30 cellular contexts compared by ENCODE assay signal in the genomic region with DNA sequence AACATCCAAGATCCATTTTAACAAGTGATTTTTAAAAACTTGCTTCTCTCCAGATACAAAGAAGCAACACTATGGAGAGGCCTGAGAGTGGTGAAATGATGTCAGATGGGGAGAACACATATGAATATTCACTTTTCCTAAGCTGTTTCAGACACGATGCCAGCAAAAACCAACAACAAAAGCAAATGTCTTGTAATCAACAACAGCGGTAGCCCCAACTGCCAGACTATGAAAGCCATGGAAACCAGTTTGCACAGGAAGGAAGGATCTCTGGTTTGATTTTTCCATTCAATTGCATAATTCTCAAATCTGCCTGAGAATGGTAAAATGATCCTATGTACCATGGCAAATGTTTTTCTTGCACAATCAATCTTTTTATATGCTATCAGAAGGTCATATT.
DNase-seq lines count a peak whose midpoint lies in the region; ATAC-seq and TF ChIP-seq lines count a peak whose summit lies in the region.
"Had no signal": no experiment of that assay in that cellular context is flagged by ENCODE, and none has a peak within 500 bp of the region (broad histone marks: within the 10 kb centered on the region; RNA-seq: fewer than 3 reads in every experiment).

No MANE protein-coding gene starts in this region.

- intact Hi-C loops in body of pancreas (cut with DNase I): no loop called here
- intact Hi-C loops in left cardiac atrium (cut with DNase I): no loop called here
- intact Hi-C loops in posterior vena cava (cut with DNase I): no loop called here

- H3K4me1 ChIP-seq in BLaER1 (peaks cover 7% of the 10 kb centered on the region; the same call in 1 of the 2 replicates), GM23338 (ENCODE audit: insufficient read depth) (peaks cover 65% of the 10 kb centered on the region), body of pancreas (peaks cover 11% of the 10 kb centered on the region)
- H3K4me1 ChIP-seq: sigmoid colon had no signal

- no peaks in the 10 kb centered on the region for H3K9me3 ChIP-seq in BLaER1
- no peaks in the 10 kb centered on the region for H3K9me3 ChIP-seq in body of pancreas
- H3K9me3 ChIP-seq: adrenal gland, heart right ventricle, lower lobe of right lung, sigmoid colon, upper lobe of left lung had no signal

- H3K9me2 ChIP-seq in GM23338 (ENCODE audit: insufficient read depth): peaks cover 8% of the 10 kb centered on the region; the same call in 1 of the 2 replicates

- H3K27ac Mint-ChIP-seq in GM23338 (peak overlapping the region; percentile 86), mesothelial cell of epicardium (peak overlapping the region; percentile 69)
- H3K27ac Mint-ChIP-seq: activated CD4-positive, alpha-beta T cell treated with anti-CD3 and anti-CD28 coated beads, Interleukin-2, amount 10 ng/mL, durations not matched to agents 7 days and 5 days; activated naive CD4-positive, alpha-beta T cell treated with anti-CD3 and anti-CD28 coated beads for 36 hours; neural progenitor cell; stimulated activated memory B cell treated with anti-CD40 and anti-IgM and Interleukin-4, amounts not matched to agents 10 μg/mL and 1 μg/mL and 100 μg/mL, for 72 hours had no signal

- no peaks in the 10 kb centered on the region for H3K79me2 ChIP-seq in GM23338 (replicated peaks; ENCODE audit: insufficient read depth)

- TF ChIP-seq POLR2A in body of pancreas (IDR thresholded peaks at IDR 0.05): no peak

- DNase-seq in GM23338 (ENCODE audit: low spot score): no peak
- no peak for DNase-seq in body of pancreas
- no peak for DNase-seq in mesothelial cell of epicardium (ENCODE audit: low spot score in 2 of 2, unreplicated experiment in 2 of 2)
- DNase-seq in left cardiac atrium: no peak
- DNase-seq in activated CD4-positive, CD25-positive, alpha-beta regulatory T cell treated with anti-CD3 and anti-CD28 coated beads, Interleukin-2, amount 50 U/mL, for 72 hours: no peak
- no peak for DNase-seq in posterior vena cava (ENCODE audit: low spot score)
- DNase-seq: activated CD4-positive, alpha-beta T cell treated with anti-CD3 and anti-CD28 coated beads, Interleukin-2, amount 10 ng/mL, durations not matched to agents 7 days and 5 days; activated naive CD4-positive, alpha-beta T cell treated with anti-CD3 and anti-CD28 coated beads for 36 hours; activated T-cell treated with anti-CD3 and anti-CD28 coated beads, Interleukin-2, amount 50 U/mL, for 4 hours; effector memory CD4-positive, alpha-beta T cell; erythroblast; GDM1; H7; KBM-7; lower lobe of right lung; NCI-H2107; NCI-H524 treated with DMSO at 0.1 percent for 48 hours; NK-92 treated with Interleukin-12 subunit alpha and Interleukin-12 subunit beta, amount 100 ng/mL, for 24 hours; posterior cingulate gyrus; SIG-M5; sigmoid colon; stimulated activated CD4-positive, alpha-beta T cell treated with anti-CD3 and anti-CD28 coated beads, Interleukin-4, amount 100 ng/mL, for 4 hours; upper lobe of left lung; WERI-Rb-1 had no signal

- H3K4me1 Mint-ChIP-seq in GM23338: peaks cover 62% of the 10 kb centered on the region
- peaks cover 77% of the 10 kb centered on the region for H3K4me1 Mint-ChIP-seq in mesothelial cell of epicardium
- H3K4me1 Mint-ChIP-seq: activated CD4-positive, alpha-beta T cell treated with anti-CD3 and anti-CD28 coated beads, Interleukin-2, amount 10 ng/mL, durations not matched to agents 7 days and 5 days; stimulated activated memory B cell treated with anti-CD40 and anti-IgM and Interleukin-4, amounts not matched to agents 10 μg/mL and 1 μg/mL and 100 μg/mL, for 72 hours had no signal

- no peak overlapping the region for H3K27ac ChIP-seq in BLaER1
- no peak overlapping the region for H3K27ac ChIP-seq in GM23338 (ENCODE audit: low read depth)
- peak overlapping the region in 2 of 4 donors; percentile 14 to 20 for H3K27ac ChIP-seq in body of pancreas
- H3K27ac ChIP-seq: adrenal gland, foreskin keratinocyte, heart right ventricle, lower lobe of right lung, neural progenitor cell, sigmoid colon, upper lobe of left lung, WERI-Rb-1 had no signal

- ATAC-seq in GM23338: no peak
- peak; percentile 13 for ATAC-seq in body of pancreas
- no peak for ATAC-seq in left cardiac atrium
- ATAC-seq: activated T-cell treated with anti-CD3 and anti-CD28 coated beads, Interleukin-2, amount 50 U/mL, for 4 hours; foreskin keratinocyte; heart right ventricle; lower lobe of right lung; stimulated activated memory B cell treated with anti-CD40 and anti-IgM and Interleukin-4, amounts not matched to agents 10 μg/mL and 1 μg/mL and 100 μg/mL, for 72 hours had no signal

- H4K20me1 ChIP-seq in BLaER1 (no peaks in the 10 kb centered on the region), GM23338 (replicated peaks; ENCODE audit: insufficient read depth) (no peaks in the 10 kb centered on the region)

- H3K36me3 ChIP-seq in BLaER1: no peaks in the 10 kb centered on the region
- H3K36me3 ChIP-seq in GM23338 (ENCODE audit: insufficient read depth): no peaks in the 10 kb centered on the region
- no peaks in the 10 kb centered on the region for H3K36me3 ChIP-seq in body of pancreas (replicated peaks in 1 of 2; ENCODE audit: insufficient read depth in 1 of 2, low read depth in 2 of 2)
- H3K36me3 ChIP-seq: adrenal gland, heart right ventricle, lower lobe of right lung, neural progenitor cell, sigmoid colon, upper lobe of left lung, WERI-Rb-1 had no signal

- H3K27me3 ChIP-seq in BLaER1 (peaks cover 7% of the 10 kb centered on the region; the same call in 1 of the 2 replicates), GM23338 (ENCODE audit: insufficient read depth) (no peaks in the 10 kb centered on the region), body of pancreas (no peaks in the 10 kb centered on the region)
- H3K27me3 ChIP-seq: adrenal gland, foreskin keratinocyte, neural progenitor cell, sigmoid colon, upper lobe of left lung had no signal

- H3K27me3 Mint-ChIP-seq in GM23338 (ENCODE audit: insufficient read depth, low read depth, poor library complexity) (peaks cover 2% of the 10 kb centered on the region), mesothelial cell of epicardium (ENCODE audit: low read depth) (no peaks in the 10 kb centered on the region)
- H3K27me3 Mint-ChIP-seq: stimulated activated memory B cell treated with anti-CD40 and anti-IgM and Interleukin-4, amounts not matched to agents 10 μg/mL and 1 μg/mL and 100 μg/mL, for 72 hours had no signal

- H3K4me3 ChIP-seq in BLaER1 (no peak overlapping the region), GM23338 (no peak overlapping the region), body of pancreas (no peak overlapping the region)
- H3K4me3 ChIP-seq: adrenal gland, heart right ventricle, lower lobe of right lung, neural progenitor cell, sigmoid colon, upper lobe of left lung had no signal

- H3K36me3 Mint-ChIP-seq in GM23338 (ENCODE audit: low read depth): no peaks in the 10 kb centered on the region
- no peaks in the 10 kb centered on the region for H3K36me3 Mint-ChIP-seq in mesothelial cell of epicardium
- H3K36me3 Mint-ChIP-seq: neural progenitor cell had no signal

- H3K9me3 Mint-ChIP-seq in GM23338 (no peaks in the 10 kb centered on the region), mesothelial cell of epicardium (no peaks in the 10 kb centered on the region)
- H3K9me3 Mint-ChIP-seq: activated CD4-positive, alpha-beta T cell treated with anti-CD3 and anti-CD28 coated beads, Interleukin-2, amount 10 ng/mL, durations not matched to agents 7 days and 5 days; activated naive CD4-positive, alpha-beta T cell treated with anti-CD3 and anti-CD28 coated beads for 36 hours; activated T-cell treated with anti-CD3 and anti-CD28 coated beads, Interleukin-2, amount 50 U/mL, for 4 hours; neural progenitor cell; stimulated activated memory B cell treated with anti-CD40 and anti-IgM and Interleukin-4, amounts not matched to agents 10 μg/mL and 1 μg/mL and 100 μg/mL, for 72 hours had no signal

- peak overlapping the region; percentile 20 for H3K4me2 ChIP-seq in BLaER1
- H3K4me2 ChIP-seq in GM23338: no peak overlapping the region
- H3K4me2 ChIP-seq: neural progenitor cell had no signal

- H3K4me3 Mint-ChIP-seq in GM23338 (0 out of 3 replicates have a peak overlapping the region, but pooled peaks have one; percentile 5), mesothelial cell of epicardium (no peak overlapping the region)
- H3K4me3 Mint-ChIP-seq: activated CD4-positive, alpha-beta T cell treated with anti-CD3 and anti-CD28 coated beads, Interleukin-2, amount 10 ng/mL, durations not matched to agents 7 days and 5 days; activated naive CD4-positive, alpha-beta T cell treated with anti-CD3 and anti-CD28 coated beads for 36 hours; activated T-cell treated with anti-CD3 and anti-CD28 coated beads, Interleukin-2, amount 50 U/mL, for 4 hours; neural progenitor cell; stimulated activated memory B cell treated with anti-CD40 and anti-IgM and Interleukin-4, amounts not matched to agents 10 μg/mL and 1 μg/mL and 100 μg/mL, for 72 hours had no signal

- no peak for TF ChIP-seq CTCF in GM23338 (conservative IDR thresholded peaks at IDR 0.05; ENCODE audit: low read depth in 2 of 2)
- TF ChIP-seq CTCF in body of pancreas (IDR thresholded peaks at IDR 0.05): no peak
- TF ChIP-seq CTCF in mesothelial cell of epicardium (IDR thresholded peaks at IDR 0.05; ENCODE audit: unreplicated experiment): no peak

- 32 to 40% methylated on average over 2 of the region's 2 CpGs for WGBS in body of pancreas, 2 donors

- 0 out of 2 replicates have a peak, but pooled peaks cover 3% of the 10 kb centered on the region for H3F3A ChIP-seq in GM23338 (replicated peaks; ENCODE audit: low read depth)

- no peak overlapping the region for H3K9ac ChIP-seq in BLaER1
- H3K9ac ChIP-seq: neural progenitor cell had no signal

- H2AFZ ChIP-seq in GM23338: no peak overlapping the region
- H2AFZ ChIP-seq: neural progenitor cell had no signal

TF ChIP-seq in GM23338, 12 proteins besides CTCF, POLR2A, EP300 and RAD21 (continues in another document):
- TF ChIP-seq NANOG (IDR thresholded peaks at IDR 0.05; ENCODE audit: borderline replicate concordance) (no peak), JUNB (IDR thresholded peaks at IDR 0.05; ENCODE audit: unreplicated experiment) (no peak), POLR2AphosphoS5 (IDR thresholded peaks at IDR 0.05; ENCODE audit: low read depth) (no peak), STAT1 (IDR thresholded peaks at IDR 0.05; ENCODE audit: unreplicated experiment) (no peak), ZNF331 (CRISPR knock-in tag; IDR thresholded peaks at IDR 0.05; ENCODE audit: low read depth) (no peak), ZNF114 (CRISPR knock-in tag; IDR thresholded peaks at IDR 0.05) (no peak), CREB1 (CRISPR knock-in tag; IDR thresholded peaks at IDR 0.05; ENCODE audit: low read depth) (no peak)
- TF ChIP-seq, protein P1, sequence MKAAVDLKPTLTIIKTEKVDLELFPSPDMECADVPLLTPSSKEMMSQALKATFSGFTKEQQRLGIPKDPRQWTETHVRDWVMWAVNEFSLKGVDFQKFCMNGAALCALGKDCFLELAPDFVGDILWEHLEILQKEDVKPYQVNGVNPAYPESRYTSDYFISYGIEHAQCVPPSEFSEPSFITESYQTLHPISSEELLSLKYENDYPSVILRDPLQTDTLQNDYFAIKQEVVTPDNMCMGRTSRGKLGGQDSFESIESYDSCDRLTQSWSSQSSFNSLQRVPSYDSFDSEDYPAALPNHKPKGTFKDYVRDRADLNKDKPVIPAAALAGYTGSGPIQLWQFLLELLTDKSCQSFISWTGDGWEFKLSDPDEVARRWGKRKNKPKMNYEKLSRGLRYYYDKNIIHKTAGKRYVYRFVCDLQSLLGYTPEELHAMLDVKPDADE (IDR thresholded peaks at IDR 0.05): no peak
